ENCODE assay signal across 8 cellular contexts in the genomic region with DNA sequence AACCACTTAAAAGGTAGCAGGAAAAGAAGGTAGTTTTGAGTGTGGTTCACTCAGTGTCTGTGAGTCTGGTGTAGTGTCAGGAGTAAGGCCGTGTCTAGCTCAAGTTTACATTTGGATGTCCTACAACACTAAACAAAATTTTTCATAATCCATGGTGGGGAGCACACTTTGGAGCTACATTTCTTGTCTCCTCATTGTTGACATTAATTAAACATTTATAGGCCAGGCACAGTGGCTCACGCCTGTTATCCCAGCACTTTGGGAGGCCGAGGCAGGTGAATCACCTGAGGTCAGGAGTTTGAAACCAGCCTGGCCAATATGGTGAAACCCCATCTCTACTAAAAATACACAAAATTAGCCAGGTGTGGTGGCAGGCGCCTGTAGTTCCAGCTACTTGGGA. TPM values are rescaled to one million over a fixed set of nuclear protein-coding genes. Genes with fewer than 3 reads are reported as not detected.
A peak's percentile ranks its signal among the peaks of the same experiment; 100 is the strongest.
DNase-seq lines count a peak whose midpoint lies in the region; ATAC-seq and TF ChIP-seq lines count a peak whose summit lies in the region.
"Not testable (repeated sequence)": the region's sequence is repeated elsewhere in the genome, so short reads cannot be mapped to it uniquely, and the experiment has no call there.

No MANE protein-coding gene starts in this region.

- intact Hi-C loops in ascending aorta (cut with DNase I); stomach (cut with DNase I; ENCODE audit: low total_unique reads); thyroid gland (cut with DNase I); uterus (cut with DNase I; ENCODE audit: low total_unique reads): not testable (repeated sequence)
- intact Hi-C loops in psoas muscle (cut with DNase I), result loop anchor here in 1 of 2 donors (2.0 kb wide), 1 partner anchor 18 kb away; no protein-coding TSS in a partner anchor

- not testable (repeated sequence) for TF ChIP-seq EP300 in gastroesophageal sphincter (IDR thresholded peaks at IDR 0.05); stomach (IDR thresholded peaks at IDR 0.05)

- peaks cover 12 to 35% of the 10 kb centered on the region in 2 donors for H3K4me1 ChIP-seq in ascending aorta
- H3K4me1 ChIP-seq in gastroesophageal sphincter, result peaks cover 5 to 91% (median 16%) of the 10 kb centered on the region in 3 donors
- not testable (repeated sequence) for H3K4me1 ChIP-seq in osteoblast (ENCODE audit: insufficient read depth, low read length); uterus
- H3K4me1 ChIP-seq in psoas muscle, result peaks cover 38% of the 10 kb centered on the region
- peaks cover 0 to 53% (median 14%) of the 10 kb centered on the region in 4 donors for H3K4me1 ChIP-seq in stomach
- peaks cover 55 to 63% of the 10 kb centered on the region in 2 donors for H3K4me1 ChIP-seq in thyroid gland

- not testable (repeated sequence) for H3K4me2 ChIP-seq in osteoblast (ENCODE audit: insufficient read depth, low read length)

- ATAC-seq in gastroesophageal sphincter, psoas muscle: not testable (repeated sequence)

- H4K20me1 ChIP-seq in osteoblast (ENCODE audit: insufficient read depth, low read length), result not testable (repeated sequence)

- not testable (repeated sequence) for H3K27me3 ChIP-seq in ascending aorta; gastroesophageal sphincter; osteoblast (ENCODE audit: insufficient read depth, low read length); psoas muscle (ENCODE audit: insufficient read depth in 3 of 3, low read length in 2 of 3); stomach; thyroid gland; uterus

- H3K36me3 ChIP-seq in ascending aorta; gastroesophageal sphincter; osteoblast (ENCODE audit: insufficient read depth, low read length); stomach; thyroid gland; uterus: not testable (repeated sequence)
- H3K36me3 ChIP-seq in psoas muscle (ENCODE audit: insufficient read depth in 1 of 2, low read depth in 1 of 2), result peaks cover 0 to 22% of the 10 kb centered on the region in 2 donors

- H3K27ac ChIP-seq in ascending aorta (peak overlapping the region; percentile 50 to 96), gastroesophageal sphincter (peak overlapping the region; percentile 93 to 96 (median 95)), psoas muscle (peak overlapping the region; percentile 21), stomach (peak overlapping the region in 4 of 5 donors; percentile 56 to 91 (median 72)), thyroid gland (peak overlapping the region; percentile 89 to 94 (median 93)), uterus (peak overlapping the region; percentile 17 to 22)
- not testable (repeated sequence) for H3K27ac ChIP-seq in osteoblast (ENCODE audit: low read depth, low read length)

- H3K79me2 ChIP-seq in osteoblast (ENCODE audit: insufficient read depth, low read length), result not testable (repeated sequence)

- not testable (repeated sequence) for DNase-seq in ascending aorta (ENCODE audit: low spot score in 2 of 2); psoas muscle; stomach; thyroid gland; uterus
- DNase-seq in mesenteric fat pad (ENCODE audit: low spot score) (peak; percentile 51), osteoblast (ENCODE audit: insufficient read length, low spot score, missing footprints) (peak; percentile 68)

- not testable (repeated sequence) for H3K4me3 ChIP-seq in ascending aorta; gastroesophageal sphincter; osteoblast (ENCODE audit: insufficient read depth, low read length); psoas muscle; stomach; thyroid gland (replicated peaks in 1 of 3); uterus

- not testable (repeated sequence) for H3K9me3 ChIP-seq in ascending aorta; gastroesophageal sphincter; osteoblast (ENCODE audit: low read depth, low read length); psoas muscle; stomach; thyroid gland; uterus

- not testable (repeated sequence) for H2AFZ ChIP-seq in osteoblast (ENCODE audit: low read length)

- TF ChIP-seq CTCF in ascending aorta (IDR thresholded peaks at IDR 0.05); gastroesophageal sphincter (IDR thresholded peaks at IDR 0.05); osteoblast (IDR thresholded peaks at IDR 0.05; ENCODE audit: extremely low read depth, low read depth, low read length); psoas muscle (IDR thresholded peaks at IDR 0.05); stomach (IDR thresholded peaks at IDR 0.05); thyroid gland (IDR thresholded peaks at IDR 0.05); uterus (IDR thresholded peaks at IDR 0.05): not testable (repeated sequence)

- TF ChIP-seq POLR2A in gastroesophageal sphincter (IDR thresholded peaks at IDR 0.05); stomach (IDR thresholded peaks at IDR 0.05); thyroid gland (IDR thresholded peaks at IDR 0.05); uterus (IDR thresholded peaks at IDR 0.05): not testable (repeated sequence)

- 48 to 60% methylated on average over 3 to 4 of the region's 4 CpGs for WGBS in gastroesophageal sphincter (ENCODE audit: low coverage in 1 of 2), 2 donors
- WGBS in psoas muscle, 3 donors, result 84 to 89% (median 89%) methylated on average over 4 of the region's 4 CpGs
- WGBS in stomach, 5 donors, result 64 to 89% (median 83%) methylated on average over 4 of the region's 4 CpGs
- WGBS in thyroid gland, 2 donors, result 89 to 93% methylated on average over 4 of the region's 4 CpGs

RNA-seq across cellular contexts. Expression of a gene that starts 21.1 kb away (rescaled TPM):
- total RNA-seq in ascending aorta (12.9 TPM), gastroesophageal sphincter (100 to 1,000 TPM in 3 of 4 donors, 10 to 100 TPM in 1; 91.5 to 121 (median 117) TPM), mesenteric fat pad (43.5 TPM), osteoblast (71.7 and 73.7 TPM in 2 replicates), psoas muscle (10 to 100 TPM; 12.0 to 30.0 (median 26.2) TPM), stomach (100 to 1,000 TPM in 1 of 5 donors, 10 to 100 TPM in 4; 18.3 to 104 (median 35.3) TPM), thyroid gland (10 to 100 TPM; 72.7 to 89.5 (median 84.2) TPM), uterus (100 to 1,000 TPM in 2 of 4 donors, 10 to 100 TPM in 2; 27.4 to 175 (median 69.2) TPM)
- polyA plus RNA-seq in psoas muscle (10 to 100 TPM in 1 of 3 donors, 1 to 10 TPM in 2; 4.6 to 22.7 (median 6.0) TPM), stomach (1 to 10 TPM; 5.8 to 6.5 (median 5.9) TPM)
